Comparison of ENCODE assay signal across 9 cellular contexts in genomic region chr2:211085056-211085680, GRCh38.
A peak's percentile ranks its signal among the peaks of the same experiment; 100 is the strongest.
DNase-seq lines count a peak whose midpoint lies in the region; ATAC-seq, FAIRE-seq and TF ChIP-seq lines count a peak whose summit lies in the region.
"Had no signal": no experiment of that assay in that cellular context is flagged by ENCODE, and none has a peak within 500 bp of the region (broad histone marks: within the 10 kb centered on the region; RNA-seq: fewer than 3 reads in every experiment).

No MANE protein-coding gene starts in this region.

- intact Hi-C loops in activated CD4-positive, alpha-beta memory T cell treated with anti-CD3 and anti-CD28 coated beads for 36 hours (cut with micrococcal nuclease): loop anchor here (1.0 to 2.0 kb wide), 2 partner anchors 72 to 1482 kb away; no protein-coding TSS in a partner anchor

- H3K27me3 Mint-ChIP-seq in activated CD4-positive, alpha-beta memory T cell treated with anti-CD3 and anti-CD28 coated beads for 36 hours: no peaks in the 10 kb centered on the region

- H3K36me3 Mint-ChIP-seq in activated CD4-positive, alpha-beta memory T cell treated with anti-CD3 and anti-CD28 coated beads for 36 hours: no peaks in the 10 kb centered on the region

- DNase-seq in Caki2 (ENCODE audit: low read depth) (peak; percentile 23), GM19240 (ENCODE audit: insufficient read length, low spot score) (peak; percentile 6), HS-27A (ENCODE audit: low read depth) (peak; percentile 14), RPMI8226 (peak; percentile 64), frontal cortex (ENCODE audit: low spot score in 2 of 2) (peak in 1 of 2 donors; percentile 13), thoracic aorta (ENCODE audit: low spot score) (no peak), 8988T (no peak)
- no peak for DNase-seq in activated CD4-positive, alpha-beta memory T cell treated with anti-CD3 and anti-CD28 coated beads for 36 hours

- H3K4me1 Mint-ChIP-seq in activated CD4-positive, alpha-beta memory T cell treated with anti-CD3 and anti-CD28 coated beads for 36 hours (ENCODE audit: low read depth): no peaks in the 10 kb centered on the region

- H3K4me3 ChIP-seq in thoracic aorta: no peak overlapping the region
- H3K4me3 ChIP-seq: SJSA1 had no signal

- no peaks in the 10 kb centered on the region for H3K4me1 ChIP-seq in thoracic aorta (ENCODE audit: control insufficient read depth in 1 of 2, low read depth in 2 of 2)
- H3K4me1 ChIP-seq: SJSA1 had no signal

- no peak overlapping the region for H3K27ac ChIP-seq in thoracic aorta
- H3K27ac ChIP-seq: SJSA1 had no signal

- H3K36me3 ChIP-seq in thoracic aorta: no peaks in the 10 kb centered on the region
- H3K36me3 ChIP-seq: SJSA1 had no signal

- H3K9me3 Mint-ChIP-seq in activated CD4-positive, alpha-beta memory T cell treated with anti-CD3 and anti-CD28 coated beads for 36 hours: peaks cover 1% of the 10 kb centered on the region

- FAIRE-seq in frontal cortex (lab: Jason Lieb, UNC): peak; percentile 6

- no peak overlapping the region for H3K4me3 Mint-ChIP-seq in activated CD4-positive, alpha-beta memory T cell treated with anti-CD3 and anti-CD28 coated beads for 36 hours

- no peaks in the 10 kb centered on the region for H3K9me3 ChIP-seq in thoracic aorta
- H3K9me3 ChIP-seq: SJSA1 had no signal

- POLR2A ChIA-PET in activated CD4-positive, alpha-beta memory T cell treated with anti-CD3 and anti-CD28 coated beads for 36 hours (lab: Charles Lee): no interaction called here

- in situ Hi-C loops in Caki2 (cut with HindIII; ENCODE audit: low pct_unique_long_range_greater_than_20kb, low sequenced_read_pairs): no loop called here

- no peak for ATAC-seq in thoracic aorta (ENCODE audit: insufficient number of reproducible peaks, low FRiP score, low read depth)

- TF ChIP-seq CTCF in thoracic aorta (IDR thresholded peaks at IDR 0.05): peak; percentile 53

- CTCF ChIA-PET in activated CD4-positive, alpha-beta memory T cell treated with anti-CD3 and anti-CD28 coated beads for 36 hours (lab: Charles Lee): interaction anchor here (0.9 to 2.5 kb wide), 4 partner anchors 9 to 1480 kb away, joined by 3 to 9 read pairs (median 4); no protein-coding TSS in a partner anchor

- H3K27me3 ChIP-seq in thoracic aorta (replicated peaks; ENCODE audit: insufficient read depth): no peaks in the 10 kb centered on the region
- H3K27me3 ChIP-seq: SJSA1 had no signal

- H3K27ac Mint-ChIP-seq in activated CD4-positive, alpha-beta memory T cell treated with anti-CD3 and anti-CD28 coated beads for 36 hours: no peak overlapping the region

Comparison
In these comparisons a context has a peak if more than half of its experiments do, and no peak if none do; other contexts are left out.
1. DNase-seq: peak in Caki2 (single experiment), GM19240 (single experiment), HS-27A (single experiment) and RPMI8226 (single experiment); none in thoracic aorta (single experiment), activated CD4-positive, alpha-beta memory T cell treated with anti-CD3 and anti-CD28 coated beads for 36 hours (single experiment) and 8988T (single experiment).